In genomic region chr3:18546632-18547031, GRCh38 we compare ENCODE assay signal across 23 cellular contexts.
"Had no signal": no experiment of that assay in that cellular context is flagged by ENCODE, and none has a peak within 500 bp of the region (broad histone marks: within the 10 kb centered on the region; RNA-seq: fewer than 3 reads in every experiment).

No MANE protein-coding gene starts in this region.

- H3K4me3 Mint-ChIP-seq: activated CD8-positive, alpha-beta memory T cell treated with anti-CD3 and anti-CD28 coated beads, Interleukin-2, amount 10 ng/mL, durations not matched to agents 7 days and 5 days; activated naive CD4-positive, alpha-beta T cell treated with anti-CD3 and anti-CD28 coated beads for 36 hours; neural crest cell; T-cell had no signal

- H3K36me3 ChIP-seq: brain microvascular endothelial cell, lower lobe of right lung, right lobe of liver, transverse colon had no signal

- H3K4me3 ChIP-seq: lower lobe of right lung, mucosa of descending colon, right lobe of liver, skin epidermis, transverse colon had no signal

- H3K27me3 Mint-ChIP-seq: activated CD8-positive, alpha-beta memory T cell treated with anti-CD3 and anti-CD28 coated beads, Interleukin-2, amount 10 ng/mL, durations not matched to agents 7 days and 5 days; T-cell had no signal

- H3K9me3 ChIP-seq: lower lobe of right lung, mucosa of descending colon, right lobe of liver, transverse colon had no signal

- H3K4me1 Mint-ChIP-seq: neural crest cell, T-cell had no signal

- DNase-seq: activated CD4-positive, alpha-beta T cell treated with anti-CD3 and anti-CD28 coated beads, Interleukin-2, amount 50 U/mL, for 48 hours; activated CD8-positive, alpha-beta memory T cell treated with anti-CD3 and anti-CD28 coated beads, Interleukin-2, amount 10 ng/mL, durations not matched to agents 7 days and 5 days; activated naive CD4-positive, alpha-beta T cell treated with anti-CD3 and anti-CD28 coated beads for 36 hours; aorta; brain microvascular endothelial cell; caudate nucleus; dermis blood vessel endothelial cell; effector CD8-positive, alpha-beta T cell; erythroblast; foreskin fibroblast; kidney; lower lobe of right lung; mesendoderm; mucosa of descending colon; occipital lobe; posterior cingulate gyrus; right lobe of liver; stimulated activated CD4-positive, alpha-beta T cell treated with anti-CD3 and anti-CD28 coated beads, Interleukin-1b, Interleukin-23, amount 100 ng/mL, for 48 hours; T-cell; transverse colon had no signal

- H3K4me1 ChIP-seq: lower lobe of right lung, right lobe of liver, transverse colon had no signal

- ATAC-seq: activated CD8-positive, alpha-beta memory T cell treated with anti-CD3 and anti-CD28 coated beads, Interleukin-2, amount 10 ng/mL, durations not matched to agents 7 days and 5 days; left lobe of liver; lower lobe of right lung; mucosa of descending colon; right lobe of liver; T-cell had no signal

- H3K27ac ChIP-seq: brain microvascular endothelial cell, lower lobe of right lung, right lobe of liver, skin epidermis, transverse colon had no signal

- H3K27ac Mint-ChIP-seq: activated CD8-positive, alpha-beta memory T cell treated with anti-CD3 and anti-CD28 coated beads, Interleukin-2, amount 10 ng/mL, durations not matched to agents 7 days and 5 days; activated naive CD4-positive, alpha-beta T cell treated with anti-CD3 and anti-CD28 coated beads for 36 hours; T-cell had no signal

- H3K27me3 ChIP-seq: brain microvascular endothelial cell, right lobe of liver, transverse colon had no signal
